8 cellular contexts compared by ENCODE assay signal in genomic region chr5:170603578-170604565, GRCh38.
DNase-seq lines count a peak whose midpoint lies in the region; ATAC-seq and TF ChIP-seq lines count a peak whose summit lies in the region.

No MANE protein-coding gene starts in this region.

- no peak overlapping the region for H3K4me3 Mint-ChIP-seq in progenitor cell of endocrine pancreas (ENCODE audit: low read depth)
- no peak overlapping the region for H3K4me3 Mint-ChIP-seq in CD8-positive, alpha-beta memory T cell

- no peaks in the 10 kb centered on the region for H3K36me3 ChIP-seq in GM23248 (ENCODE audit: low read depth)
- no peaks in the 10 kb centered on the region for H3K36me3 ChIP-seq in CD8-positive, alpha-beta memory T cell (ENCODE audit: insufficient read depth, low read length)

- CTCF ChIA-PET in CD8-positive, alpha-beta memory T cell (lab: Charles Lee), result interaction anchor here (1.3 kb wide), 1 partner anchor 16 kb away, joined by 3 read pairs; no protein-coding TSS in a partner anchor

- no peaks in the 10 kb centered on the region for H4K20me1 ChIP-seq in GM23248 (ENCODE audit: insufficient read depth)

- no peaks in the 10 kb centered on the region for H3K36me3 Mint-ChIP-seq in progenitor cell of endocrine pancreas (ENCODE audit: insufficient read depth)
- H3K36me3 Mint-ChIP-seq in CD8-positive, alpha-beta memory T cell, result no peaks in the 10 kb centered on the region

- DNase-seq in ELF-1 (ENCODE audit: low read depth, low spot score) (peak; percentile 72), GM23248 (peak; percentile 55), NCI-H1930 (lab: John Stamatoyannopoulos, UW) (peak; percentile 10 to 19), foreskin fibroblast (peak in 1 of 2 donors; percentile 32), progenitor cell of endocrine pancreas (ENCODE audit: low spot score, unreplicated experiment) (peak; percentile 40)
- DNase-seq in activated CD8-positive, alpha-beta memory T cell treated with anti-CD3 and anti-CD28 coated beads for 24 hours, result peak; percentile 74
- no peak for DNase-seq in CD8-positive, alpha-beta memory T cell

- peaks cover 36% of the 10 kb centered on the region for H3K27me3 Mint-ChIP-seq in progenitor cell of endocrine pancreas
- peaks cover 12 to 29% of the 10 kb centered on the region in 2 donors for H3K27me3 Mint-ChIP-seq in CD8-positive, alpha-beta memory T cell

- no peak overlapping the region for H3K4me2 ChIP-seq in GM23248 (ENCODE audit: unreplicated experiment)

- no peaks in the 10 kb centered on the region for H3K9me3 Mint-ChIP-seq in progenitor cell of endocrine pancreas (ENCODE audit: low read depth)
- H3K9me3 Mint-ChIP-seq in CD8-positive, alpha-beta memory T cell, result peaks cover 0 to 2% (median 0%) of the 10 kb centered on the region in 5 donors

- no peaks in the 10 kb centered on the region for H3K4me1 ChIP-seq in GM23248 (ENCODE audit: insufficient read depth)
- no peaks in the 10 kb centered on the region for H3K4me1 ChIP-seq in CD8-positive, alpha-beta memory T cell (ENCODE audit: insufficient read depth, low read length)

- TF ChIP-seq CTCF in foreskin fibroblast (IDR thresholded peaks at IDR 0.05; ENCODE audit: low read depth, low read length), result peak; percentile 54
- TF ChIP-seq CTCF in progenitor cell of endocrine pancreas (IDR thresholded peaks at IDR 0.05; ENCODE audit: unreplicated experiment), result peak; percentile 65

- H3F3A ChIP-seq in GM23248 (ENCODE audit: insufficient read depth), result no peaks in the 10 kb centered on the region

- ATAC-seq in HG02970 (IDR thresholded peaks at IDR 0.05; ENCODE audit: low FRiP score, unreplicated experiment), result no peak

- H3K27me3 ChIP-seq in GM23248 (replicated peaks; ENCODE audit: insufficient read depth), result peaks cover 81% of the 10 kb centered on the region
- no peaks in the 10 kb centered on the region for H3K27me3 ChIP-seq in CD8-positive, alpha-beta memory T cell (ENCODE audit: insufficient read depth, low read length, poor library complexity, severe bottlenecking)

- H3K9me2 ChIP-seq in GM23248 (ENCODE audit: insufficient read depth), result no peaks in the 10 kb centered on the region

- no peaks in the 10 kb centered on the region for H3K9me3 ChIP-seq in GM23248 (ENCODE audit: low read depth)
- H3K9me3 ChIP-seq in CD8-positive, alpha-beta memory T cell (ENCODE audit: low read length), result no peaks in the 10 kb centered on the region

- H3K4me3 ChIP-seq in GM23248 (no peak overlapping the region), foreskin fibroblast (ENCODE audit: low read depth in 1 of 2, low read length in 2 of 2) (no peak overlapping the region)
- no peak overlapping the region for H3K4me3 ChIP-seq in CD8-positive, alpha-beta memory T cell (ENCODE audit: low read length)

- H3K27ac ChIP-seq in GM23248, result no peak overlapping the region
- no peak overlapping the region for H3K27ac ChIP-seq in CD8-positive, alpha-beta memory T cell (ENCODE audit: low read depth, low read length)

- H3K79me2 ChIP-seq in GM23248 (ENCODE audit: insufficient read depth), result no peaks in the 10 kb centered on the region

- in situ Hi-C loops in GM23248 (cut with MboI), result loop anchor here (25.0 kb wide), 1 partner anchor 517 kb away; no protein-coding TSS in a partner anchor

- WGBS in GM23248 (ENCODE audit: low coverage in 1 of 2, low lambda C conversion rate in 2 of 2, missing lambda C conversion rate in 2 of 2), 2 experiments, result 40 to 41% methylated on average over 12 of the region's 12 CpGs

- H2AFZ ChIP-seq in GM23248, result no peak overlapping the region

- no peak overlapping the region for H3K9ac ChIP-seq in GM23248

- H3K27ac Mint-ChIP-seq in progenitor cell of endocrine pancreas, result no peak overlapping the region
- no peak overlapping the region for H3K27ac Mint-ChIP-seq in CD8-positive, alpha-beta memory T cell

- H3K4me1 Mint-ChIP-seq in progenitor cell of endocrine pancreas (ENCODE audit: low read depth), result peaks cover 2% of the 10 kb centered on the region
- no peaks in the 10 kb centered on the region for H3K4me1 Mint-ChIP-seq in CD8-positive, alpha-beta memory T cell

- POLR2A ChIA-PET in CD8-positive, alpha-beta memory T cell (lab: Charles Lee), result no interaction called here

Comparison
In these comparisons a context has a peak if more than half of its experiments do, and no peak if none do; other contexts are left out.
1. DNase-seq: peak in ELF-1 (single experiment), GM23248 (single experiment), NCI-H1930 (2 of 2), activated CD8-positive, alpha-beta memory T cell treated with anti-CD3 and anti-CD28 coated beads for 24 hours (single experiment) and progenitor cell of endocrine pancreas (single experiment); none in CD8-positive, alpha-beta memory T cell (0 of 5).